Comparison of ENCODE assay signal across 25 cellular contexts in genomic region chr4:126678608-126679007, GRCh38.
DNase-seq lines count a peak whose midpoint lies in the region; ATAC-seq, FAIRE-seq and TF ChIP-seq lines count a peak whose summit lies in the region.
"Had no signal": no experiment of that assay in that cellular context is flagged by ENCODE, and none has a peak within 500 bp of the region (broad histone marks: within the 10 kb centered on the region; RNA-seq: fewer than 3 reads in every experiment).

No MANE protein-coding gene starts in this region.

- peak overlapping the region; percentile 38 for H2AFZ ChIP-seq in astrocyte (ENCODE audit: low read depth, low read length)

- no peaks in the 10 kb centered on the region for H3K4me1 ChIP-seq in astrocyte (ENCODE audit: insufficient read depth, low read length)
- H3K4me1 ChIP-seq in thyroid gland = peaks cover 16 to 21% of the 10 kb centered on the region in 2 donors
- H3K4me1 ChIP-seq in ascending aorta = no peaks in the 10 kb centered on the region
- no peaks in the 10 kb centered on the region for H3K4me1 ChIP-seq in right cardiac atrium (ENCODE audit: control insufficient read depth, insufficient read depth, low read length)
- H3K4me1 ChIP-seq: lower lobe of right lung, upper lobe of right lung had no signal

- H3K4me3 ChIP-seq in astrocyte (ENCODE audit: insufficient read depth, low read depth, low read length) (no peak overlapping the region), thyroid gland (replicated peaks in 1 of 3) (no peak overlapping the region), ascending aorta (no peak overlapping the region), right cardiac atrium (ENCODE audit: low read length) (no peak overlapping the region)
- H3K4me3 ChIP-seq: lower lobe of right lung, upper lobe of right lung had no signal

- H3K9me3 Mint-ChIP-seq in astrocyte (ENCODE audit: unreplicated experiment) (peaks cover 2% of the 10 kb centered on the region), type B pancreatic cell (no peaks in the 10 kb centered on the region)

- H3K9me3 ChIP-seq in astrocyte (ENCODE audit: insufficient read depth, low read depth, low read length) (no peaks in the 10 kb centered on the region), thyroid gland (no peaks in the 10 kb centered on the region), ascending aorta (no peaks in the 10 kb centered on the region), right cardiac atrium (ENCODE audit: control insufficient read depth, low read length) (no peaks in the 10 kb centered on the region)
- H3K9me3 ChIP-seq: lower lobe of right lung, upper lobe of right lung had no signal

- no peak for TF ChIP-seq POLR2A in thyroid gland (IDR thresholded peaks at IDR 0.05)

- TF ChIP-seq CTCF in astrocyte (IDR thresholded peaks at IDR 0.05; ENCODE audit: insufficient read depth, low read depth, low read length) (no peak), thyroid gland (IDR thresholded peaks at IDR 0.05) (no peak), type B pancreatic cell (conservative IDR thresholded peaks at IDR 0.05) (no peak), ascending aorta (IDR thresholded peaks at IDR 0.05) (no peak)

- H3K27me3 Mint-ChIP-seq in astrocyte (ENCODE audit: low read depth, unreplicated experiment) = no peaks in the 10 kb centered on the region
- H3K27me3 Mint-ChIP-seq in type B pancreatic cell = no peaks in the 10 kb centered on the region
- H3K27me3 Mint-ChIP-seq: T-helper 17 cell had no signal

- FAIRE-seq in astrocyte (lab: Jason Lieb, UNC) = no peak
- FAIRE-seq: frontal cortex had no signal

- H3K9ac ChIP-seq in astrocyte (ENCODE audit: low read length) = no peak overlapping the region

- intact Hi-C loops in thyroid gland (cut with DNase I) (no loop called here), ascending aorta (cut with DNase I) (no loop called here), right cardiac atrium (cut with DNase I) (no loop called here)

- H3K27ac ChIP-seq in astrocyte (ENCODE audit: low read depth, low read length) (no peak overlapping the region), thyroid gland (peak overlapping the region; percentile 25 to 77 (median 53)), ascending aorta (no peak overlapping the region), right cardiac atrium (ENCODE audit: low read length) (no peak overlapping the region)
- H3K27ac ChIP-seq: C4-2B, HL-60, lower lobe of right lung, upper lobe of right lung had no signal

- DNase-seq in NCI-H1694 treated with DMSO at 0.1 percent for 48 hours (lab: John Stamatoyannopoulos, UW) (peak; percentile 12), NCI-H2227 treated with DMSO at 0.1 percent for 48 hours (lab: John Stamatoyannopoulos, UW) (peak; percentile 60), astrocyte (ENCODE audit: low read depth) (no peak), thyroid gland (peak; percentile 7 to 23), type B pancreatic cell (ENCODE audit: extremely low spot score, unreplicated experiment) (no peak), ascending aorta (ENCODE audit: low spot score in 2 of 2) (no peak), right cardiac atrium (no peak)
- DNase-seq: activated CD4-positive, CD25-positive, alpha-beta regulatory T cell treated with anti-CD3 and anti-CD28 coated beads, Interleukin-2, amount 50 U/mL, for 72 hours; activated CD8-positive, alpha-beta T cell treated with anti-CD3 and anti-CD28 coated beads, Interleukin-2, amount 10 ng/mL, durations not matched to agents 7 days and 5 days; activated T-cell treated with anti-CD3 and anti-CD28 coated beads for 4 hours; central memory CD4-positive, alpha-beta T cell; kidney glomerular epithelial cell; lower lobe of right lung; natural killer cell; NCI-H187; NCI-H526; stimulated activated CD4-positive, alpha-beta T cell treated with anti-CD3 and anti-CD28 coated beads, Interleukin-12 subunit alpha, Interleukin-12 subunit beta, amount 100 ng/mL, for 4 hours; stimulated activated CD4-positive, alpha-beta T cell treated with anti-CD3 and anti-CD28 coated beads, Interleukin-4, amount 100 ng/mL, for 1 hour; T-helper 17 cell; upper lobe of right lung had no signal

- no peaks in the 10 kb centered on the region for H3K36me3 ChIP-seq in astrocyte (ENCODE audit: insufficient read depth, low read length)
- H3K36me3 ChIP-seq in thyroid gland = no peaks in the 10 kb centered on the region
- H3K36me3 ChIP-seq in ascending aorta = no peaks in the 10 kb centered on the region
- H3K36me3 ChIP-seq: lower lobe of right lung, upper lobe of right lung had no signal

- H3K4me2 ChIP-seq in astrocyte (ENCODE audit: low read length) = no peak overlapping the region

- H3K4me1 Mint-ChIP-seq in astrocyte (ENCODE audit: low read depth, unreplicated experiment) = no peaks in the 10 kb centered on the region
- H3K4me1 Mint-ChIP-seq in type B pancreatic cell (ENCODE audit: unreplicated experiment) = peaks cover 6% of the 10 kb centered on the region
- H3K4me1 Mint-ChIP-seq: natural killer cell, T-helper 17 cell had no signal

- no peak for ATAC-seq in right cardiac atrium
- ATAC-seq: activated CD8-positive, alpha-beta T cell treated with anti-CD3 and anti-CD28 coated beads, Interleukin-2, amount 10 ng/mL, durations not matched to agents 7 days and 5 days; activated naive CD4-positive, alpha-beta T cell treated with anti-CD3 and anti-CD28 coated beads, Interleukin-2, amount 50 U/mL, for 72 hours; lower lobe of right lung; natural killer cell; sciatic nerve; T-helper 17 cell; upper lobe of right lung had no signal

- H3K79me2 ChIP-seq in astrocyte (ENCODE audit: insufficient read depth, low read length) = no peaks in the 10 kb centered on the region

- 36 to 54% methylated on average over 2 of the region's 2 CpGs for WGBS in thyroid gland, 2 donors
- WGBS in right cardiac atrium = 42% methylated on average over 2 of the region's 2 CpGs

- H3K36me3 Mint-ChIP-seq in astrocyte (ENCODE audit: low read depth, unreplicated experiment) = no peaks in the 10 kb centered on the region
- H3K36me3 Mint-ChIP-seq in type B pancreatic cell = no peaks in the 10 kb centered on the region
- H3K36me3 Mint-ChIP-seq: activated naive CD4-positive, alpha-beta T cell treated with anti-CD3 and anti-CD28 coated beads, Interleukin-2, amount 50 U/mL, for 72 hours; natural killer cell had no signal

- no peaks in the 10 kb centered on the region for H4K20me1 ChIP-seq in astrocyte (ENCODE audit: insufficient read depth, low read length)

- H3K27ac Mint-ChIP-seq in astrocyte (ENCODE audit: unreplicated experiment) (no peak overlapping the region), type B pancreatic cell (no peak overlapping the region)
- H3K27ac Mint-ChIP-seq: activated CD8-positive, alpha-beta T cell treated with anti-CD3 and anti-CD28 coated beads, Interleukin-2, amount 10 ng/mL, durations not matched to agents 7 days and 5 days; activated naive CD4-positive, alpha-beta T cell treated with anti-CD3 and anti-CD28 coated beads, Interleukin-2, amount 50 U/mL, for 72 hours; natural killer cell; T-helper 17 cell had no signal

- H3K4me3 Mint-ChIP-seq in astrocyte (ENCODE audit: unreplicated experiment) (no peak overlapping the region), type B pancreatic cell (no peak overlapping the region)
- H3K4me3 Mint-ChIP-seq: activated CD8-positive, alpha-beta T cell treated with anti-CD3 and anti-CD28 coated beads, Interleukin-2, amount 10 ng/mL, durations not matched to agents 7 days and 5 days; natural killer cell; T-helper 17 cell had no signal

- no peaks in the 10 kb centered on the region for H3K27me3 ChIP-seq in astrocyte (ENCODE audit: insufficient read depth, low read length)
- H3K27me3 ChIP-seq in thyroid gland = no peaks in the 10 kb centered on the region
- no peaks in the 10 kb centered on the region for H3K27me3 ChIP-seq in ascending aorta
- H3K27me3 ChIP-seq in right cardiac atrium (ENCODE audit: control insufficient read depth, insufficient read depth) = no peaks in the 10 kb centered on the region
- H3K27me3 ChIP-seq: upper lobe of right lung had no signal

Comparison
In these comparisons a context has a peak if more than half of its experiments do, and no peak if none do; other contexts are left out.
1. DNase-seq: peak in NCI-H1694 treated with DMSO at 0.1 percent for 48 hours (single experiment), NCI-H2227 treated with DMSO at 0.1 percent for 48 hours (single experiment) and thyroid gland (2 of 2); none in astrocyte (single experiment), type B pancreatic cell (single experiment), ascending aorta (0 of 2) and right cardiac atrium (0 of 3).
2. H3K27ac ChIP-seq: peak in thyroid gland (3 of 3); none in astrocyte (single experiment), ascending aorta (0 of 2) and right cardiac atrium (single experiment).